Comparison of ENCODE assay signal across 8 cellular contexts in genomic region chr1:42767510-42767924, GRCh38. TPM values are rescaled to one million over a fixed set of nuclear protein-coding genes. Genes with fewer than 3 reads are reported as not detected.
DNase-seq lines count a peak whose midpoint lies in the region; ATAC-seq, FAIRE-seq and TF ChIP-seq lines count a peak whose summit lies in the region.

No MANE protein-coding gene starts in this region.

- H3K4me1 Mint-ChIP-seq in activated B cell treated with CpG ODN at 0.5 μM for 24 hours: peaks cover 34% of the 10 kb centered on the region
- peaks cover 29% of the 10 kb centered on the region for H3K4me1 Mint-ChIP-seq in stimulated activated effector memory CD8-positive, alpha-beta T cell treated with anti-CD3 and anti-CD28 coated beads, Interleukin-12 subunit alpha, Interleukin-12 subunit beta, amount 100 ng/mL, for 72 hours

- H3K4me3 Mint-ChIP-seq in activated B cell treated with CpG ODN at 0.5 μM for 24 hours: no peak overlapping the region
- no peak overlapping the region for H3K4me3 Mint-ChIP-seq in stimulated activated effector memory CD8-positive, alpha-beta T cell treated with anti-CD3 and anti-CD28 coated beads, Interleukin-12 subunit alpha, Interleukin-12 subunit beta, amount 100 ng/mL, for 72 hours

- no peak for TF ChIP-seq EP300 in A549 (IDR thresholded peaks at IDR 0.05)

- H3K27me3 ChIP-seq in right cardiac atrium (ENCODE audit: control insufficient read depth, insufficient read depth): no peaks in the 10 kb centered on the region

- H3K27ac ChIP-seq in A549: peak overlapping the region; percentile 83 to 96
- H3K27ac ChIP-seq in right cardiac atrium (ENCODE audit: low read length): peak overlapping the region; percentile 87

- H3K4me3 ChIP-seq in A549 (peak overlapping the region; percentile 95), right cardiac atrium (ENCODE audit: low read length) (peak overlapping the region; percentile 70)

- 3% methylated on average over 14 of the region's 21 CpGs for WGBS in A549 (ENCODE audit: missing lambda C conversion rate)
- WGBS in right cardiac atrium: under 1% methylated on average over 21 of the region's 21 CpGs

- TF ChIP-seq CTCF in A549 (IDR thresholded peaks at IDR 0.05): no peak
- TF ChIP-seq CTCF in activated B cell treated with CpG ODN at 0.5 μM for 24 hours (IDR thresholded peaks at IDR 0.05): no peak
- no peak for TF ChIP-seq CTCF in GM10266 (IDR thresholded peaks at IDR 0.05; ENCODE audit: control insufficient read depth, insufficient read depth, low read depth, missing control alignments)

- H3K4me2 ChIP-seq in A549: peak overlapping the region; percentile 91

- no peaks in the 10 kb centered on the region for H3K27me3 Mint-ChIP-seq in activated B cell treated with CpG ODN at 0.5 μM for 24 hours

- H3K9me3 ChIP-seq in A549: no peaks in the 10 kb centered on the region
- no peaks in the 10 kb centered on the region for H3K9me3 ChIP-seq in right cardiac atrium (ENCODE audit: control insufficient read depth, low read length)

- intact Hi-C loops in activated B cell treated with CpG ODN at 0.5 μM for 24 hours (cut with micrococcal nuclease): loop anchor here (1.0 to 5.0 kb wide), 9 partner anchors 50 to 880 kb away; partner anchors contain the start of genes CFAP57, EBNA1BP2, ERMAP and PPCS
- intact Hi-C loops in right cardiac atrium (cut with DNase I): no loop called here

- TF ChIP-seq POLR2A in A549 (IDR thresholded peaks at IDR 0.05; ENCODE audit: low read length): no peak

- peak overlapping the region; percentile 93 for H3K27ac Mint-ChIP-seq in activated B cell treated with CpG ODN at 0.5 μM for 24 hours
- H3K27ac Mint-ChIP-seq in stimulated activated effector memory CD8-positive, alpha-beta T cell treated with anti-CD3 and anti-CD28 coated beads, Interleukin-12 subunit alpha, Interleukin-12 subunit beta, amount 100 ng/mL, for 72 hours: no peak overlapping the region

- no peak for TF ChIP-seq RAD21 in A549 (conservative IDR thresholded peaks at IDR 0.05 in 1 of 2, IDR thresholded peaks at IDR 0.05 in 1 of 2)

- ATAC-seq in A549 (peak; percentile 42 to 43), GM18907 (IDR thresholded peaks at IDR 0.05; ENCODE audit: unreplicated experiment) (peak; percentile 36), HG03135 (IDR thresholded peaks at IDR 0.05; ENCODE audit: unreplicated experiment) (peak; percentile 10), activated B cell treated with CpG ODN at 0.5 μM for 24 hours (ENCODE audit: low read depth) (peak; percentile 1), right cardiac atrium (peak in 1 of 2 donors; percentile 42)
- ATAC-seq in stimulated activated effector memory CD8-positive, alpha-beta T cell treated with anti-CD3 and anti-CD28 coated beads, Interleukin-12 subunit alpha, Interleukin-12 subunit beta, amount 100 ng/mL, for 72 hours: peak; percentile 39

- H3K4me1 ChIP-seq in A549: peaks cover 16% of the 10 kb centered on the region; the same call in 2 of the 3 replicates
- H3K4me1 ChIP-seq in right cardiac atrium (ENCODE audit: control insufficient read depth, insufficient read depth, low read length): no peaks in the 10 kb centered on the region

- H3K36me3 Mint-ChIP-seq in activated B cell treated with CpG ODN at 0.5 μM for 24 hours (ENCODE audit: low read depth): peaks cover 19% of the 10 kb centered on the region
- H3K36me3 Mint-ChIP-seq in stimulated activated effector memory CD8-positive, alpha-beta T cell treated with anti-CD3 and anti-CD28 coated beads, Interleukin-12 subunit alpha, Interleukin-12 subunit beta, amount 100 ng/mL, for 72 hours: peaks cover 48% of the 10 kb centered on the region

- CTCF ChIA-PET in A549 (lab: Yijun Ruan, JAX): interaction anchor here (0.8 to 2.4 kb wide), 4 partner anchors 10 to 306 kb away, joined by 3 to 15 read pairs (median 8); no protein-coding TSS in a partner anchor
- CTCF ChIA-PET in activated B cell treated with CpG ODN at 0.5 μM for 24 hours (lab: Charles Lee): interaction anchor here (1.2 to 1.8 kb wide), 6 partner anchors 10 to 306 kb away, joined by 3 to 8 read pairs (median 4); partner anchors contain the start of genes ERMAP and SVBP

- POLR2A ChIA-PET in A549 (lab: Yijun Ruan, JAX): interaction anchor here (0.7 to 2.4 kb wide), 7 partner anchors 10 to 306 kb away, joined by 4 to 15 read pairs (median 6); partner anchors contain the start of genes ERMAP, SVBP, YBX1 and ZNF691
- POLR2A ChIA-PET in activated B cell treated with CpG ODN at 0.5 μM for 24 hours (lab: Charles Lee): interaction anchor here (0.6 to 3.1 kb wide), 24 partner anchors 8 to 883 kb away, joined by 3 to 48 read pairs (median 6); partner anchors contain the start of genes CCDC30, CFAP57, EBNA1BP2 and ERMAP

- no peak for FAIRE-seq in A549 (lab: Jason Lieb, UNC)

- no peaks in the 10 kb centered on the region for H3K9me3 Mint-ChIP-seq in activated B cell treated with CpG ODN at 0.5 μM for 24 hours
- no peaks in the 10 kb centered on the region for H3K9me3 Mint-ChIP-seq in stimulated activated effector memory CD8-positive, alpha-beta T cell treated with anti-CD3 and anti-CD28 coated beads, Interleukin-12 subunit alpha, Interleukin-12 subunit beta, amount 100 ng/mL, for 72 hours

- DNase-seq in A549 (ENCODE audit: low read depth in 1 of 2, low spot score in 1 of 2): peak in 1 of 2 experiments; percentile 12
- DNase-seq in activated B cell treated with CpG ODN at 0.5 μM for 24 hours: no peak
- DNase-seq in right cardiac atrium: no peak
- DNase-seq in stimulated activated effector memory CD8-positive, alpha-beta T cell treated with anti-CD3 and anti-CD28 coated beads, Interleukin-12 subunit alpha, Interleukin-12 subunit beta, amount 100 ng/mL, for 72 hours (ENCODE audit: low spot score in 2 of 2): no peak
- no peak for DNase-seq in GM10266 (ENCODE audit: extremely low spot score)
- no peak for DNase-seq in GM19238 (ENCODE audit: insufficient read length, low spot score)

TF ChIP-seq in A549, 52 proteins besides CTCF, POLR2A, EP300 and RAD21 (continues in another document):
- no peak for TF ChIP-seq ZSCAN20 (CRISPR knock-in tag; IDR thresholded peaks at IDR 0.05)
- no peak for TF ChIP-seq RCOR1 (IDR thresholded peaks at IDR 0.05; ENCODE audit: low read depth, low read length)
- TF ChIP-seq, protein P1, sequence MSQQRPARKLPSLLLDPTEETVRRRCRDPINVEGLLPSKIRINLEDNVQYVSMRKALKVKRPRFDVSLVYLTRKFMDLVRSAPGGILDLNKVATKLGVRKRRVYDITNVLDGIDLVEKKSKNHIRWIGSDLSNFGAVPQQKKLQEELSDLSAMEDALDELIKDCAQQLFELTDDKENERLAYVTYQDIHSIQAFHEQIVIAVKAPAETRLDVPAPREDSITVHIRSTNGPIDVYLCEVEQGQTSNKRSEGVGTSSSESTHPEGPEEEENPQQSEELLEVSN (IDR thresholded peaks at IDR 0.05; ENCODE audit: borderline replicate concordance, low read depth): no peak
- no peak for TF ChIP-seq NPAS2 (CRISPR knock-in tag; IDR thresholded peaks at IDR 0.05; ENCODE audit: borderline replicate concordance)
- TF ChIP-seq MAZ (IDR thresholded peaks at IDR 0.05; ENCODE audit: borderline replicate concordance, low read depth, low read length): no peak
- 0 out of 2 replicates have a peak, but pooled peaks have one; percentile 4 for TF ChIP-seq KDM5A (IDR thresholded peaks at IDR 0.05)

RNA-seq across cellular contexts. Expression of gene C1orf50, which starts 0.5 kb away (rescaled TPM):
- 2.6 and 4.5 TPM in 2 replicates for polyA plus RNA-seq in A549 (2011; rRNA removed)
- polyA plus RNA-seq in A549 (2012; cell fraction: cytosol; rRNA removed): 0.61 and 1.1 TPM in 2 replicates
- 0.32 and 0.50 TPM in 2 replicates for polyA plus RNA-seq in A549 (2012; cell fraction: nucleus; rRNA removed)
- 1.7 to 2.0 TPM (median 1.9 TPM) in 3 replicates for polyA plus RNA-seq in A549 (2017; fragmentation: RNase III; extraction: RNeasy Plus Mini Kit Qiagen cat#74134 plus additional on column Dnase treatment)
- polyA minus RNA-seq in A549 (2011; rRNA and poly(A)+ RNA removed): 0.45 and 0.92 TPM in 2 replicates
- 10.6 and 13.1 TPM in 2 replicates for total RNA-seq in activated B cell treated with CpG ODN at 0.5 μM for 24 hours
- 10 to 100 TPM in 1 of 4 donors, 1 to 10 TPM in 3; 5.9 to 11.3 (median 7.5) TPM for total RNA-seq in right cardiac atrium
- 3.8 TPM for polyA plus RNA-seq in right cardiac atrium

RNA-seq across cellular contexts. Expression of gene P3H1, which starts 0.7 kb away (rescaled TPM):
- polyA plus RNA-seq in A549 (2011; rRNA removed) (27.3 and 32.0 TPM in 2 replicates), A549 (2017; fragmentation: RNase III; extraction: RNeasy Plus Mini Kit Qiagen cat#74134 plus additional on column Dnase treatment) (25.2 to 30.3 TPM (median 29.2 TPM) in 3 replicates), right cardiac atrium (11.1 TPM)
- 32.0 and 33.6 TPM in 2 replicates for polyA plus RNA-seq in A549 (2012; cell fraction: cytosol; rRNA removed)
- polyA plus RNA-seq in A549 (2012; cell fraction: nucleus; rRNA removed): 111 and 159 TPM in 2 replicates
- 37.5 and 45.6 TPM in 2 replicates for polyA minus RNA-seq in A549 (2011; rRNA and poly(A)+ RNA removed)
- total RNA-seq in activated B cell treated with CpG ODN at 0.5 μM for 24 hours (27.1 and 30.4 TPM in 2 replicates), right cardiac atrium (10 to 100 TPM; 12.8 to 17.8 (median 15.3) TPM)

RNA-seq across cellular contexts. Expression of gene TMEM269, which starts 17.3 kb away (rescaled TPM):
- polyA plus RNA-seq in A549 (2011; rRNA removed) (0.21 TPM in 2 replicates), A549 (2017; fragmentation: RNase III; extraction: RNeasy Plus Mini Kit Qiagen cat#74134 plus additional on column Dnase treatment) (0.08 to 0.21 TPM (median 0.15 TPM) in 3 replicates), right cardiac atrium (not detected)
- 0.05 and 0.06 TPM in 2 replicates for polyA plus RNA-seq in A549 (2012; cell fraction: cytosol; rRNA removed)
- 0.14 and 0.22 TPM in 2 replicates for polyA plus RNA-seq in A549 (2012; cell fraction: nucleus; rRNA removed)
- polyA minus RNA-seq in A549 (2011; rRNA and poly(A)+ RNA removed): 0.19 and 0.91 TPM in 2 replicates
- total RNA-seq in activated B cell treated with CpG ODN at 0.5 μM for 24 hours (0.20 and 0.31 TPM in 2 replicates), right cardiac atrium (under 1 TPM in 1 of 4 donors, not detected in 3; 0.06 TPM)

RNA-seq across cellular contexts. Expression of gene CLDN19, which starts 27.5 kb away (rescaled TPM):
- not detected in 2 replicates for polyA plus RNA-seq in A549 (2011; rRNA removed)
- not detected in 2 replicates for polyA plus RNA-seq in A549 (2012; cell fraction: cytosol; rRNA removed)
- polyA plus RNA-seq in A549 (2012; cell fraction: nucleus; rRNA removed): 0.01 TPM in 1 of 2 replicates, not detected in the other
- 0.03 TPM in 1 of 3 replicates, not detected in the others for polyA plus RNA-seq in A549 (2017; fragmentation: RNase III; extraction: RNeasy Plus Mini Kit Qiagen cat#74134 plus additional on column Dnase treatment)
- polyA minus RNA-seq in A549 (2011; rRNA and poly(A)+ RNA removed): not detected in 2 replicates
- total RNA-seq in activated B cell treated with CpG ODN at 0.5 μM for 24 hours: not detected in 2 replicates
- total RNA-seq in right cardiac atrium: not detected
- 0.79 TPM for polyA plus RNA-seq in right cardiac atrium

RNA-seq across cellular contexts. Expression of gene ERMAP, which starts 49.4 kb away (rescaled TPM):
- polyA plus RNA-seq in A549 (2011; rRNA removed) (9.5 and 10.7 TPM in 2 replicates), A549 (2017; fragmentation: RNase III; extraction: RNeasy Plus Mini Kit Qiagen cat#74134 plus additional on column Dnase treatment) (5.0 to 6.6 TPM (median 5.4 TPM) in 3 replicates), right cardiac atrium (2.2 TPM)
- polyA plus RNA-seq in A549 (2012; cell fraction: cytosol; rRNA removed): 2.9 and 3.7 TPM in 2 replicates
- 3.9 and 5.3 TPM in 2 replicates for polyA plus RNA-seq in A549 (2012; cell fraction: nucleus; rRNA removed)
- polyA minus RNA-seq in A549 (2011; rRNA and poly(A)+ RNA removed): 6.5 and 7.7 TPM in 2 replicates
- total RNA-seq in activated B cell treated with CpG ODN at 0.5 μM for 24 hours (7.1 and 10.7 TPM in 2 replicates), right cardiac atrium (1 to 10 TPM; 3.4 to 6.8 (median 5.7) TPM)
